In the genomic region with DNA sequence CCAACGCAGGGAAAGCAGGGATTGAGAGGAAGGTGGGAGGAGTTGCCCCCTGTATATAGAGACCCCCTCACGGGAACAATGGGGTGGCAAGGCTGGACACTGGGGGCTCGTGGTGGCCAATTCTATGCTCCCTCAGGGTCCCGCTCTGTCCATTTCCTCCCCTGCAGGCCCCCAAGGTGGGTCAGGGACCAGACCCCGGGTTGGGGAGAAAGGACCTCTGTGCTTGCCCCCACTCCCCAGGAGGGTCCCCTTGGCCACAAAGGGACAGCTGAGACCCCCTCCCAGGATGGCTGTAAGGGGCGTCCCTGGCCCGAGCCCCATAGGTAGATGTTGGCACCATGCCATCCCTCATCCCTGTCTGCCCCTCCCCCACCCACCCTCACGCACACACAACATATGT, we compare ENCODE assay signal across 21 cellular contexts. TPM values are rescaled to one million over a fixed set of nuclear protein-coding genes. Genes with fewer than 3 reads are reported as not detected.
DNase-seq lines count a peak whose midpoint lies in the region; ATAC-seq and TF ChIP-seq lines count a peak whose summit lies in the region.
"Had no signal": no experiment of that assay in that cellular context is flagged by ENCODE, and none has a peak within 500 bp of the region (broad histone marks: within the 10 kb centered on the region; RNA-seq: fewer than 3 reads in every experiment).

No MANE protein-coding gene starts in this region.

- TF ChIP-seq POLR2A in gastroesophageal sphincter (IDR thresholded peaks at IDR 0.05): no peak

- no peak overlapping the region for H3K27ac Mint-ChIP-seq in activated CD8-positive, alpha-beta memory T cell treated with anti-CD3 and anti-CD28 coated beads, Interleukin-2, amount 10 ng/mL, durations not matched to agents 7 days and 5 days
- no peak overlapping the region for H3K27ac Mint-ChIP-seq in endodermal cell
- H3K27ac Mint-ChIP-seq: CD4-positive, CD25-positive, alpha-beta regulatory T cell had no signal

- 17 to 23% methylated on average over 2 to 7 of the region's 8 CpGs for WGBS in endodermal cell (ENCODE audit: insufficient coverage in 1 of 2, insufficient read length in 1 of 2), 2 experiments
- WGBS in gastroesophageal sphincter (ENCODE audit: low coverage in 1 of 2), 2 donors: 0% methylated on average over 1 of the region's 8 CpGs; no CpG with 5 or more reads in 1 of the 2 donors

- H3K4me1 Mint-ChIP-seq in activated CD8-positive, alpha-beta memory T cell treated with anti-CD3 and anti-CD28 coated beads, Interleukin-2, amount 10 ng/mL, durations not matched to agents 7 days and 5 days: peaks cover 14% of the 10 kb centered on the region
- peaks cover 5% of the 10 kb centered on the region for H3K4me1 Mint-ChIP-seq in endodermal cell

- H3K9me3 ChIP-seq in endodermal cell (ENCODE audit: control insufficient read depth, low read length) (no peaks in the 10 kb centered on the region), gastroesophageal sphincter (no peaks in the 10 kb centered on the region)
- H3K9me3 ChIP-seq: BLaER1, SK-N-SH had no signal

- CTCF ChIA-PET in activated CD8-positive, alpha-beta memory T cell treated with anti-CD3 and anti-CD28 coated beads, Interleukin-2, amount 10 ng/mL, durations not matched to agents 7 days and 5 days (lab: Charles Lee): interaction anchor here (1.0 to 3.9 kb wide), 2 partner anchors 14 kb away, joined by 4 to 19 read pairs; no protein-coding TSS in a partner anchor

- no peaks in the 10 kb centered on the region for H3K36me3 Mint-ChIP-seq in activated CD8-positive, alpha-beta memory T cell treated with anti-CD3 and anti-CD28 coated beads, Interleukin-2, amount 10 ng/mL, durations not matched to agents 7 days and 5 days
- H3K36me3 Mint-ChIP-seq in endodermal cell (ENCODE audit: low read depth): no peaks in the 10 kb centered on the region
- H3K36me3 Mint-ChIP-seq: CD4-positive, CD25-positive, alpha-beta regulatory T cell had no signal

- TF ChIP-seq CTCF in endodermal cell (conservative IDR thresholded peaks at IDR 0.05): no peak
- TF ChIP-seq CTCF in gastroesophageal sphincter (IDR thresholded peaks at IDR 0.05): no peak

- H3K4me3 Mint-ChIP-seq in activated CD8-positive, alpha-beta memory T cell treated with anti-CD3 and anti-CD28 coated beads, Interleukin-2, amount 10 ng/mL, durations not matched to agents 7 days and 5 days: no peak overlapping the region
- H3K4me3 Mint-ChIP-seq in endodermal cell: no peak overlapping the region

- ATAC-seq in activated CD8-positive, alpha-beta memory T cell treated with anti-CD3 and anti-CD28 coated beads, Interleukin-2, amount 10 ng/mL, durations not matched to agents 7 days and 5 days: no peak
- ATAC-seq in GM18870 (IDR thresholded peaks at IDR 0.05; ENCODE audit: unreplicated experiment): no peak
- no peak for ATAC-seq in gastroesophageal sphincter
- ATAC-seq in HG02981 (IDR thresholded peaks at IDR 0.05; ENCODE audit: unreplicated experiment): no peak
- ATAC-seq: PC-3 had no signal

- H3K4me3 ChIP-seq in endodermal cell (ENCODE audit: low read length): no peak overlapping the region
- no peak overlapping the region for H3K4me3 ChIP-seq in gastroesophageal sphincter
- H3K4me3 ChIP-seq: BLaER1 had no signal

- H3K9ac ChIP-seq in endodermal cell (ENCODE audit: extremely low read depth, low read length, poor library complexity, severe bottlenecking): no peak overlapping the region
- H3K9ac ChIP-seq: BLaER1, SK-N-SH had no signal

- H3K36me3 ChIP-seq in endodermal cell (ENCODE audit: control insufficient read depth, insufficient read depth, low read length): no peaks in the 10 kb centered on the region
- no peaks in the 10 kb centered on the region for H3K36me3 ChIP-seq in gastroesophageal sphincter
- H3K36me3 ChIP-seq: BLaER1 had no signal

- no peaks in the 10 kb centered on the region for H3K4me1 ChIP-seq in endodermal cell (ENCODE audit: control insufficient read depth, insufficient read depth, low read length)
- H3K4me1 ChIP-seq in gastroesophageal sphincter: peaks cover 0 to 46% (median 22%) of the 10 kb centered on the region in 3 donors

- no peaks in the 10 kb centered on the region for H3K9me3 Mint-ChIP-seq in activated CD8-positive, alpha-beta memory T cell treated with anti-CD3 and anti-CD28 coated beads, Interleukin-2, amount 10 ng/mL, durations not matched to agents 7 days and 5 days (ENCODE audit: low read depth)
- H3K9me3 Mint-ChIP-seq in endodermal cell: no peaks in the 10 kb centered on the region

- TF ChIP-seq EP300 in gastroesophageal sphincter (IDR thresholded peaks at IDR 0.05): no peak

- H3K27me3 Mint-ChIP-seq in activated CD8-positive, alpha-beta memory T cell treated with anti-CD3 and anti-CD28 coated beads, Interleukin-2, amount 10 ng/mL, durations not matched to agents 7 days and 5 days: peaks cover 64% of the 10 kb centered on the region
- H3K27me3 Mint-ChIP-seq in endodermal cell (ENCODE audit: insufficient read depth): peaks cover 96% of the 10 kb centered on the region

- peaks cover 100% of the 10 kb centered on the region for H3K27me3 ChIP-seq in endodermal cell (ENCODE audit: control insufficient read depth, insufficient read depth, low read length, poor library complexity, severe bottlenecking)
- H3K27me3 ChIP-seq in gastroesophageal sphincter: peaks cover 92% of the 10 kb centered on the region

- H3K27ac ChIP-seq in angular gyrus (ENCODE audit: low read depth, low read length) (peak overlapping the region; percentile 55), endodermal cell (ENCODE audit: low read depth, low read length) (no peak overlapping the region), gastroesophageal sphincter (no peak overlapping the region)
- H3K27ac ChIP-seq: BLaER1 had no signal

- peak; percentile 46 for DNase-seq in activated CD8-positive, alpha-beta memory T cell treated with anti-CD3 and anti-CD28 coated beads, Interleukin-2, amount 50 U/mL, for 48 hours
- no peak for DNase-seq in activated CD8-positive, alpha-beta memory T cell treated with anti-CD3 and anti-CD28 coated beads, Interleukin-2, amount 10 ng/mL, durations not matched to agents 7 days and 5 days
- DNase-seq in endodermal cell: peak; percentile 55
- DNase-seq in NOMO-1 treated with DMSO at 0.1 percent for 48 hours (lab: John Stamatoyannopoulos, UW; ENCODE audit: unreplicated experiment): no peak
- DNase-seq: 8988T; CD4-positive, CD25-positive, alpha-beta regulatory T cell; HCEC 1CT; Kasumi-1; NCI-H187; NCI-H2107; NCI-H748 treated with DMSO at 0.1 percent for 48 hours; PC-3; SK-N-SH had no signal

RNA-seq across cellular contexts. Expression of gene NEUROD2, which starts 0.4 kb away (rescaled TPM):
- not detected for total RNA-seq in activated CD8-positive, alpha-beta memory T cell treated with anti-CD3 and anti-CD28 coated beads, Interleukin-2, amount 10 ng/mL, durations not matched to agents 7 days and 5 days
- total RNA-seq in endodermal cell (not detected), gastroesophageal sphincter (not detected)
- polyA plus RNA-seq in endodermal cell (2013, experiment 1 of 2): not detected
- not detected for polyA plus RNA-seq in endodermal cell (2013, experiment 2 of 2)
- total RNA-seq: CD4-positive, CD25-positive, alpha-beta regulatory T cell; HT-29; M059J; PC-3 had no signal
- polyA plus RNA-seq: AG04450; CD4-positive, CD25-positive, alpha-beta regulatory T cell; SK-N-SH had no signal

RNA-seq across cellular contexts. Expression of gene PPP1R1B, which starts 18.6 kb away (rescaled TPM):
- total RNA-seq in activated CD8-positive, alpha-beta memory T cell treated with anti-CD3 and anti-CD28 coated beads, Interleukin-2, amount 10 ng/mL, durations not matched to agents 7 days and 5 days: not detected
- total RNA-seq in endodermal cell (1 to 10 TPM; 1.0 to 2.1 TPM), gastroesophageal sphincter (10 to 100 TPM in 1 of 4 donors, 1 to 10 TPM in 3; 2.7 to 12.2 (median 8.6) TPM)
- 0.46 TPM for polyA plus RNA-seq in endodermal cell (2013, experiment 1 of 2)
- not detected for polyA plus RNA-seq in endodermal cell (2013, experiment 2 of 2)
- total RNA-seq: CD4-positive, CD25-positive, alpha-beta regulatory T cell; M059J had no signal
- polyA plus RNA-seq: AG04450; CD4-positive, CD25-positive, alpha-beta regulatory T cell had no signal

RNA-seq across cellular contexts. Expression of gene STARD3, which starts 28.8 kb away (rescaled TPM):
- 10 to 100 TPM; 70.5 to 75.7 TPM for total RNA-seq in activated CD8-positive, alpha-beta memory T cell treated with anti-CD3 and anti-CD28 coated beads, Interleukin-2, amount 10 ng/mL, durations not matched to agents 7 days and 5 days
- 10 to 100 TPM; 60.3 to 60.5 TPM for total RNA-seq in endodermal cell
- 52.0 TPM for polyA plus RNA-seq in endodermal cell (2013, experiment 1 of 2)
- 54.0 TPM for polyA plus RNA-seq in endodermal cell (2013, experiment 2 of 2)
- total RNA-seq in gastroesophageal sphincter: 10 to 100 TPM; 24.5 to 41.4 (median 27.5) TPM

RNA-seq across cellular contexts. Expression of gene TCAP, which starts 57.0 kb away (rescaled TPM):
- total RNA-seq in activated CD8-positive, alpha-beta memory T cell treated with anti-CD3 and anti-CD28 coated beads, Interleukin-2, amount 10 ng/mL, durations not matched to agents 7 days and 5 days: 1 to 10 TPM; 1.1 to 1.3 TPM
- total RNA-seq in endodermal cell (1 to 10 TPM; 1.5 to 1.9 TPM), gastroesophageal sphincter (1 to 10 TPM in 3 of 4 donors, under 1 TPM in 1; 0.25 to 3.6 (median 1.5) TPM)
- polyA plus RNA-seq in endodermal cell (2013, experiment 1 of 2): 2.5 TPM
- 2.1 TPM for polyA plus RNA-seq in endodermal cell (2013, experiment 2 of 2)
- total RNA-seq: M059J had no signal

Comparison
In these comparisons a context has a peak if more than half of its experiments do, and no peak if none do; other contexts are left out.
1. DNase-seq: peak in activated CD8-positive, alpha-beta memory T cell treated with anti-CD3 and anti-CD28 coated beads, Interleukin-2, amount 50 U/mL, for 48 hours (single experiment) and endodermal cell (single experiment); none in activated CD8-positive, alpha-beta memory T cell treated with anti-CD3 and anti-CD28 coated beads, Interleukin-2, amount 10 ng/mL, durations not matched to agents 7 days and 5 days (single experiment) and NOMO-1 treated with DMSO at 0.1 percent for 48 hours (single experiment).